Comparison of ENCODE assay signal across 20 cellular contexts in the genomic region with DNA sequence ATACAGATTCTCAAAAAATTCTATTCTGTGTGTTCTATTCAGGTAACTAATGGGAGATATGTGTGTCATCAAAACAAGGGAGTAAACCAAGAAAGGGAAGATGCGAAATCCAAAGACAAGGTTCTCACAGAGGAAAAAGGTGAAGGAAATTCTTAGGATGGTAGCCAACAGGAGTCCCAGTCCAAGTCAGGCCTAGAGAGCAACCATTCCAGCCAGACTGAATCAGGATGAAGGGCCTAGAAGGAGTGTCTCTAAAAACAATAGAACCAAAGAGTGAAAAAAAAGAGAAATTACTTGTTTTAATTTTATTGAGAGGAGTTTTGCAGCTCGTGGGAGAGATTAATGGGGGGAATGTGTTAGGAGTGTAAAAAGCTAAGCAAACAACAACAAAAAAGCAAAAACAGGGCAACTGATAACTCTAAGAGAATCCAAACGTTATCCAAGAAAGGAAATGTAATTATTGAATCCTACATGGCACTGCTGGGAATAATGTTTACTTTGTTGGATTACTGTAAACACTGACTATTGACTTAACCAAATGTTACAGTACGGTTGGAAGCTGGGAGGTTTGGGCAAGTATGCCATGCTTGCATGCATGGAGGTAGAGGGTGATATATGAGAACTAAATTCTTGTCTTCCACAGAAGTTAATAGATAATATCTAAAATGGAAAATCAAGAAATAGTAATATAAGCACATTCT. TPM values are rescaled to one million over a fixed set of nuclear protein-coding genes. Genes with fewer than 3 reads are reported as not detected.
DNase-seq lines count a peak whose midpoint lies in the region; ATAC-seq and TF ChIP-seq lines count a peak whose summit lies in the region.
"Had no signal": no experiment of that assay in that cellular context is flagged by ENCODE, and none has a peak within 500 bp of the region (broad histone marks: within the 10 kb centered on the region; RNA-seq: fewer than 3 reads in every experiment).

No MANE protein-coding gene starts in this region.

- DNase-seq in GM23248 (no peak), NCI-H526 (lab: John Stamatoyannopoulos, UW) (peak; percentile 58 to 73), hepatocyte (ENCODE audit: low spot score) (no peak), sigmoid colon (no peak), CD14-positive monocyte (ENCODE audit: low spot score) (no peak), AG08396 (ENCODE audit: low spot score) (no peak), RPMI8226 (no peak)
- DNase-seq: activated CD4-positive, alpha-beta T cell treated with anti-CD3 and anti-CD28 coated beads, Interleukin-2, amount 10 ng/mL, durations not matched to agents 24 days and 14 days; activated CD8-positive, alpha-beta memory T cell treated with anti-CD3 and anti-CD28 coated beads, Interleukin-2, amount 50 U/mL, for 48 hours; activated gamma-delta T cell treated with Interleukin-2 at 50 U/mL for 16 hours; COR-L47; left cardiac atrium; NCI-H1092; NCI-H2081 treated with DMSO at 0.1 percent for 48 hours; NCI-H82; nucleus accumbens; Peyer's patch; stimulated activated naive CD8-positive, alpha-beta T cell treated with anti-CD3 and anti-CD28 coated beads, Interleukin-15, amount 100 ng/mL, for 72 hours had no signal

- H3K4me2 ChIP-seq in GM23248 (ENCODE audit: unreplicated experiment), result no peak overlapping the region
- no peak overlapping the region for H3K4me2 ChIP-seq in hepatocyte
- H3K4me2 ChIP-seq: KMS-11 had no signal

- peaks cover 98% of the 10 kb centered on the region for H3K79me2 ChIP-seq in GM23248 (ENCODE audit: insufficient read depth)
- H3K79me2 ChIP-seq in hepatocyte, result peaks cover 62% of the 10 kb centered on the region

- 69 to 75% methylated on average over 4 of the region's 4 CpGs for WGBS in GM23248 (ENCODE audit: low coverage in 1 of 2, low lambda C conversion rate in 2 of 2, missing lambda C conversion rate in 2 of 2), 2 experiments
- WGBS in hepatocyte (ENCODE audit: low lambda C conversion rate, missing lambda C conversion rate), result 78% methylated on average over 4 of the region's 4 CpGs
- 50 to 80% methylated on average over 4 of the region's 4 CpGs for WGBS in sigmoid colon, 2 donors

- peaks cover 11% of the 10 kb centered on the region for H3K4me1 Mint-ChIP-seq in CD14-positive monocyte
- H3K4me1 Mint-ChIP-seq: stimulated activated naive CD8-positive, alpha-beta T cell treated with anti-CD3 and anti-CD28 coated beads, Interleukin-15, amount 100 ng/mL, for 72 hours had no signal

- no peak overlapping the region for H3K27ac Mint-ChIP-seq in CD14-positive monocyte
- H3K27ac Mint-ChIP-seq: activated CD4-positive, alpha-beta T cell treated with anti-CD3 and anti-CD28 coated beads, Interleukin-2, amount 10 ng/mL, durations not matched to agents 24 days and 14 days; stimulated activated naive CD8-positive, alpha-beta T cell treated with anti-CD3 and anti-CD28 coated beads, Interleukin-15, amount 100 ng/mL, for 72 hours had no signal

- 0 out of 2 replicates have a peak overlapping the region, but pooled peaks have one; percentile 4 for H3K9ac ChIP-seq in GM23248
- H3K9ac ChIP-seq: KMS-11 had no signal

- TF ChIP-seq CTCF in hepatocyte (IDR thresholded peaks at IDR 0.05; ENCODE audit: poor library complexity) (no peak), sigmoid colon (IDR thresholded peaks at IDR 0.05) (no peak), CD14-positive monocyte (IDR thresholded peaks at IDR 0.05) (no peak)

- H4K20me1 ChIP-seq in GM23248 (ENCODE audit: insufficient read depth) (no peaks in the 10 kb centered on the region), hepatocyte (ENCODE audit: insufficient read depth, poor library complexity, severe bottlenecking) (no peaks in the 10 kb centered on the region)

- peak overlapping the region; percentile 58 for H3K27ac ChIP-seq in GM23248
- H3K27ac ChIP-seq in hepatocyte, result peak overlapping the region; percentile 20
- H3K27ac ChIP-seq in sigmoid colon, result peak overlapping the region; percentile 77 to 87 (median 83)
- H3K27ac ChIP-seq: KMS-11 had no signal

- peaks cover 36% of the 10 kb centered on the region for H3F3A ChIP-seq in GM23248 (ENCODE audit: insufficient read depth)

- no peak overlapping the region for H3K4me3 Mint-ChIP-seq in CD14-positive monocyte
- H3K4me3 Mint-ChIP-seq: activated CD4-positive, alpha-beta T cell treated with anti-CD3 and anti-CD28 coated beads, Interleukin-2, amount 10 ng/mL, durations not matched to agents 24 days and 14 days; stimulated activated naive CD8-positive, alpha-beta T cell treated with anti-CD3 and anti-CD28 coated beads, Interleukin-15, amount 100 ng/mL, for 72 hours had no signal

- no peaks in the 10 kb centered on the region for H3K27me3 ChIP-seq in GM23248 (replicated peaks; ENCODE audit: insufficient read depth)
- H3K27me3 ChIP-seq in hepatocyte, result no peaks in the 10 kb centered on the region
- H3K27me3 ChIP-seq in sigmoid colon, result no peaks in the 10 kb centered on the region
- H3K27me3 ChIP-seq: Peyer's patch had no signal

- H3K36me3 Mint-ChIP-seq in CD14-positive monocyte, result peaks cover 29 to 31% of the 10 kb centered on the region in 2 donors

- H3K36me3 ChIP-seq in GM23248 (ENCODE audit: low read depth), result peaks cover 12% of the 10 kb centered on the region
- no peaks in the 10 kb centered on the region for H3K36me3 ChIP-seq in hepatocyte (replicated peaks; ENCODE audit: insufficient read depth, low read depth)
- H3K36me3 ChIP-seq in sigmoid colon, result peaks cover 0 to 11% (median 0%) of the 10 kb centered on the region in 4 donors
- H3K36me3 ChIP-seq: Peyer's patch had no signal

- no peak for TF ChIP-seq POLR2A in sigmoid colon (IDR thresholded peaks at IDR 0.05)

- H3K9me2 ChIP-seq in GM23248 (ENCODE audit: insufficient read depth) (no peaks in the 10 kb centered on the region), hepatocyte (replicated peaks; ENCODE audit: insufficient read depth) (no peaks in the 10 kb centered on the region)

- H3K9me3 ChIP-seq in GM23248 (ENCODE audit: low read depth) (no peaks in the 10 kb centered on the region), hepatocyte (ENCODE audit: low read depth) (no peaks in the 10 kb centered on the region), sigmoid colon (no peaks in the 10 kb centered on the region)
- H3K9me3 ChIP-seq: Peyer's patch had no signal

- intact Hi-C loops in sigmoid colon (cut with DNase I), result no loop called here
- intact Hi-C loops in CD14-positive monocyte (cut with micrococcal nuclease), result no loop called here

- in situ Hi-C loops in GM23248 (cut with MboI), result no loop called here

- H3K27me3 Mint-ChIP-seq in CD14-positive monocyte (ENCODE audit: low read depth in 3 of 3), result no peaks in the 10 kb centered on the region

- H3K4me3 ChIP-seq in GM23248, result no peak overlapping the region
- no peak overlapping the region for H3K4me3 ChIP-seq in hepatocyte
- no peak overlapping the region for H3K4me3 ChIP-seq in sigmoid colon
- H3K4me3 ChIP-seq: Peyer's patch had no signal

- no peak for ATAC-seq in HG02798 (IDR thresholded peaks at IDR 0.05; ENCODE audit: poor library complexity, unreplicated experiment)
- ATAC-seq: left cardiac atrium; stimulated activated naive CD8-positive, alpha-beta T cell treated with anti-CD3 and anti-CD28 coated beads, Interleukin-15, amount 100 ng/mL, for 72 hours had no signal

- TF ChIP-seq EP300 in sigmoid colon (IDR thresholded peaks at IDR 0.05), result no peak

- H2AFZ ChIP-seq in GM23248 (no peak overlapping the region), hepatocyte (no peak overlapping the region)

- H3K4me1 ChIP-seq in GM23248 (ENCODE audit: insufficient read depth) (peaks cover 43% of the 10 kb centered on the region), hepatocyte (ENCODE audit: insufficient read depth) (peaks cover 10% of the 10 kb centered on the region), sigmoid colon (peaks cover 0 to 94% (median 74%) of the 10 kb centered on the region in 4 donors)
- H3K4me1 ChIP-seq: Peyer's patch had no signal

- H3K9me3 Mint-ChIP-seq in CD14-positive monocyte, result no peaks in the 10 kb centered on the region
- H3K9me3 Mint-ChIP-seq: activated CD4-positive, alpha-beta T cell treated with anti-CD3 and anti-CD28 coated beads, Interleukin-2, amount 10 ng/mL, durations not matched to agents 24 days and 14 days; stimulated activated naive CD8-positive, alpha-beta T cell treated with anti-CD3 and anti-CD28 coated beads, Interleukin-15, amount 100 ng/mL, for 72 hours had no signal

RNA-seq across cellular contexts. Expression of a gene that starts 12.3 kb away (rescaled TPM):
- 55.0 and 57.3 TPM in 2 replicates for total RNA-seq in GM23248 (2014; rRNA removed; shearing (Covaris generic))
- polyA plus RNA-seq in GM23248 (2016; fragmentation: Nextera tagmentation; extraction: Ambion mirVana) (68.9 and 71.6 TPM in 2 replicates), hepatocyte (14.1 and 16.5 TPM in 2 replicates), sigmoid colon (10 to 100 TPM in 1 of 3 donors, 1 to 10 TPM in 2; 6.2 to 29.6 (median 9.6) TPM), CD14-positive monocyte (10 to 100 TPM; 21.6 to 30.7 TPM)
- total RNA-seq in hepatocyte (23.3 and 24.0 TPM in 2 replicates), sigmoid colon (100 to 1,000 TPM; 189 to 255 (median 219) TPM)

Comparison
In these comparisons a context has a peak if more than half of its experiments do, and no peak if none do; other contexts are left out.
1. DNase-seq: peak in NCI-H526 (2 of 2); none in GM23248 (single experiment), hepatocyte (single experiment), sigmoid colon (single experiment), CD14-positive monocyte (single experiment), AG08396 (single experiment) and RPMI8226 (single experiment).
2. H3K27ac ChIP-seq: peak in every context shown above with its lines; median percentile 83 in sigmoid colon; 58 in GM23248; 20 in hepatocyte.